Comparison of ENCODE assay signal across 1 cellular context in genomic region chr6:32815115-32815514, GRCh38.
TF ChIP-seq lines count a peak whose summit lies in the region.

No MANE protein-coding gene starts in this region.

TF ChIP-seq in IMR-90, 13 proteins besides CTCF, POLR2A, EP300 and RAD21:
- TF ChIP-seq MAZ (IDR thresholded peaks at IDR 0.05; ENCODE audit: borderline replicate concordance, low read depth, low read length) = no peak
- no peak for TF ChIP-seq MXI1 (IDR thresholded peaks at IDR 0.05; ENCODE audit: borderline replicate concordance, low read depth, low read length)
- no peak for TF ChIP-seq BHLHE40 (IDR thresholded peaks at IDR 0.05; ENCODE audit: low read depth, low read length)
- no peak for TF ChIP-seq RFX5 (IDR thresholded peaks at IDR 0.05; ENCODE audit: low read depth, low read length)
- no peak for TF ChIP-seq CEBPB (IDR thresholded peaks at IDR 0.05; ENCODE audit: low read depth, low read length)
- TF ChIP-seq CHD1 (IDR thresholded peaks at IDR 0.05; ENCODE audit: low read depth, low read length) = no peak
- TF ChIP-seq SMC3 (IDR thresholded peaks at IDR 0.05; ENCODE audit: low read depth, low read length) = no peak
- no peak for TF ChIP-seq ELK1 (IDR thresholded peaks at IDR 0.05; ENCODE audit: borderline replicate concordance, low read depth, low read length)
- no peak for TF ChIP-seq USF2 (IDR thresholded peaks at IDR 0.05; ENCODE audit: low read depth, low read length)
- TF ChIP-seq RCOR1 (IDR thresholded peaks at IDR 0.05; ENCODE audit: insufficient replicate concordance, low read length) = no peak
- no peak for TF ChIP-seq FOS (IDR thresholded peaks at IDR 0.05; ENCODE audit: low read depth, low read length)
- no peak for TF ChIP-seq NFE2L2 (IDR thresholded peaks at IDR 0.05; ENCODE audit: low read depth, low read length)
- no peak for TF ChIP-seq MAFK (IDR thresholded peaks at IDR 0.05; ENCODE audit: low read depth, low read length)
